In genomic region chr15:77009646-77010311, GRCh38 we compare ENCODE assay signal across 16 cellular contexts. TPM values are rescaled to one million over a fixed set of nuclear protein-coding genes. Genes with fewer than 3 reads are reported as not detected.
DNase-seq lines count a peak whose midpoint lies in the region; ATAC-seq and TF ChIP-seq lines count a peak whose summit lies in the region.
"Had no signal": no experiment of that assay in that cellular context is flagged by ENCODE, and none has a peak within 500 bp of the region (broad histone marks: within the 10 kb centered on the region; RNA-seq: fewer than 3 reads in every experiment).

No MANE protein-coding gene starts in this region.

- TF ChIP-seq POLR2A in IMR-90 (IDR thresholded peaks at IDR 0.05; ENCODE audit: low read depth, low read length) (no peak), body of pancreas (IDR thresholded peaks at IDR 0.05) (no peak)

- no peak overlapping the region for H2BK5ac ChIP-seq in IMR-90 (ENCODE audit: low read depth, low read length, poor library complexity, severe bottlenecking)

- no peak overlapping the region for H2AK5ac ChIP-seq in IMR-90 (ENCODE audit: low read depth, low read length)

- H3K4me3 ChIP-seq in IMR-90 (ENCODE audit: insufficient read depth, low read depth, low read length) (no peak overlapping the region), body of pancreas (no peak overlapping the region), neutrophil (ENCODE audit: low read depth in 1 of 2, low read length in 1 of 2) (no peak overlapping the region), Karpas-422 (ENCODE audit: low read length) (no peak overlapping the region)
- H3K4me3 ChIP-seq: PC-9, vagina had no signal

- TF ChIP-seq RAD21 in IMR-90 (IDR thresholded peaks at IDR 0.05; ENCODE audit: low read length), result no peak

- in situ Hi-C loops in IMR-90 (cut with MboI; ENCODE audit: low sequenced_read_pairs), result no loop called here

- H3K56ac ChIP-seq in IMR-90 (ENCODE audit: extremely low read depth, insufficient read depth, low read length), result no peak overlapping the region

- no peak overlapping the region for H3K4me2 ChIP-seq in IMR-90 (ENCODE audit: low read depth, low read length)
- no peak overlapping the region for H3K4me2 ChIP-seq in Karpas-422 (ENCODE audit: low read depth, low read length, poor library complexity, severe bottlenecking)
- H3K4me2 ChIP-seq: PC-9 had no signal

- H3K4me1 ChIP-seq in IMR-90 (ENCODE audit: control insufficient read depth, insufficient read depth, low read length) (no peaks in the 10 kb centered on the region), body of pancreas (peaks cover 6% of the 10 kb centered on the region), neutrophil (ENCODE audit: control insufficient read depth in 1 of 2, insufficient read depth in 1 of 2, low read depth in 1 of 2, low read length in 1 of 2) (peaks cover 84 to 96% of the 10 kb centered on the region in 2 experiments), Karpas-422 (ENCODE audit: low read length) (peaks cover 36% of the 10 kb centered on the region)

- no peaks in the 10 kb centered on the region for H3K9me3 ChIP-seq in IMR-90 (ENCODE audit: control insufficient read depth, insufficient read depth, low read length)
- no peaks in the 10 kb centered on the region for H3K9me3 ChIP-seq in body of pancreas
- H3K9me3 ChIP-seq in neutrophil, result no peaks in the 10 kb centered on the region
- no peaks in the 10 kb centered on the region for H3K9me3 ChIP-seq in Karpas-422 (ENCODE audit: low read length)
- H3K9me3 ChIP-seq: vagina had no signal

- CTCF ChIA-PET in activated CD8-positive, alpha-beta memory T cell treated with anti-CD3 and anti-CD28 coated beads, Interleukin-2, amount 10 ng/mL, durations not matched to agents 7 days and 5 days (lab: Charles Lee), result interaction anchor here (1.5 to 4.5 kb wide), 2 partner anchors 14 kb away, joined by 3 to 19 read pairs; partner anchors contain the start of gene PSTPIP1
- CTCF ChIA-PET in IMR-90 (lab: Yijun Ruan, JAX), result interaction anchor here (0.6 kb wide), 1 partner anchor 399 kb away, joined by 3 read pairs; no protein-coding TSS in a partner anchor

- H3K9me1 ChIP-seq in IMR-90 (ENCODE audit: insufficient read depth, low read length), result no peaks in the 10 kb centered on the region

- no peaks in the 10 kb centered on the region for H3K9me2 ChIP-seq in Karpas-422 (replicated peaks; ENCODE audit: insufficient read depth, low read length)

- H3K9ac ChIP-seq in IMR-90 (ENCODE audit: low read depth, low read length) (no peak overlapping the region), Karpas-422 (ENCODE audit: low read length) (no peak overlapping the region)

- H3K79me2 ChIP-seq in Karpas-422 (ENCODE audit: low read length), result 0 out of 2 replicates have a peak, but pooled peaks cover 13% of the 10 kb centered on the region

- H3K36me3 ChIP-seq in IMR-90 (ENCODE audit: control insufficient read depth, insufficient read depth, low read length) (no peaks in the 10 kb centered on the region), body of pancreas (replicated peaks in 1 of 2; ENCODE audit: insufficient read depth in 1 of 2, low read depth in 2 of 2) (no peaks in the 10 kb centered on the region), neutrophil (peaks cover 55% of the 10 kb centered on the region), Karpas-422 (ENCODE audit: insufficient read depth, low read length) (no peaks in the 10 kb centered on the region)
- H3K36me3 ChIP-seq: vagina had no signal

- BruUV-seq in IMR-90 (replicated peaks; lab: Mats Ljungman, UMichigan), result no TSS peak

- dilution Hi-C loops in IMR-90 (cut with HindIII; ENCODE audit: low sequenced_read_pairs, unreplicated experiment), result no loop called here

- no peak overlapping the region for H2BK120ac ChIP-seq in IMR-90 (ENCODE audit: low read depth, low read length)

- H3K9me3 Mint-ChIP-seq in activated CD8-positive, alpha-beta memory T cell treated with anti-CD3 and anti-CD28 coated beads, Interleukin-2, amount 10 ng/mL, durations not matched to agents 7 days and 5 days (ENCODE audit: low read depth), result no peaks in the 10 kb centered on the region
- no peaks in the 10 kb centered on the region for H3K9me3 Mint-ChIP-seq in activated T-cell treated with anti-CD3 and anti-CD28 coated beads, Interleukin-2, amount 50 U/mL, for 4 hours
- H3K9me3 Mint-ChIP-seq: memory B cell had no signal

- no peak for DNase-seq in activated CD8-positive, alpha-beta memory T cell treated with anti-CD3 and anti-CD28 coated beads, Interleukin-2, amount 10 ng/mL, durations not matched to agents 7 days and 5 days
- no peak for DNase-seq in activated CD8-positive, alpha-beta memory T cell treated with anti-CD3 and anti-CD28 coated beads, Interleukin-2, amount 50 U/mL, for 48 hours
- DNase-seq in IMR-90 (peak; percentile 14), body of pancreas (no peak), Karpas-422 (no peak), T1000 (lab: John Stamatoyannopoulos, UW) (no peak)
- no peak for DNase-seq in activated T-cell treated with anti-CD3 and anti-CD28 coated beads, Interleukin-2, amount 50 U/mL, for 4 hours
- DNase-seq: NCI-H1048; PC-9; stimulated activated CD8-positive, alpha-beta memory T cell treated with anti-CD3 and anti-CD28 coated beads, Interleukin-4, amount 100 ng/mL, for 48 hours had no signal

- H4K20me1 ChIP-seq in IMR-90 (ENCODE audit: insufficient read depth, low read length), result no peaks in the 10 kb centered on the region
- peaks cover 50% of the 10 kb centered on the region; the same call in 1 of the 2 replicates for H4K20me1 ChIP-seq in Karpas-422 (ENCODE audit: insufficient read depth, low read depth, low read length)

- H2BK15ac ChIP-seq in IMR-90 (ENCODE audit: low read depth, low read length), result no peak overlapping the region

- no peak for ATAC-seq in activated CD8-positive, alpha-beta memory T cell treated with anti-CD3 and anti-CD28 coated beads, Interleukin-2, amount 10 ng/mL, durations not matched to agents 7 days and 5 days
- peak; percentile 29; the same call in 1 of the 2 replicates for ATAC-seq in IMR-90 (ENCODE audit: low read depth)
- peak; percentile 21 for ATAC-seq in body of pancreas
- no peak for ATAC-seq in activated T-cell treated with anti-CD3 and anti-CD28 coated beads, Interleukin-2, amount 50 U/mL, for 4 hours
- ATAC-seq: HCT116 had no signal

- no peaks in the 10 kb centered on the region for H3K27me3 Mint-ChIP-seq in activated CD8-positive, alpha-beta memory T cell treated with anti-CD3 and anti-CD28 coated beads, Interleukin-2, amount 10 ng/mL, durations not matched to agents 7 days and 5 days
- no peaks in the 10 kb centered on the region for H3K27me3 Mint-ChIP-seq in activated T-cell treated with anti-CD3 and anti-CD28 coated beads, Interleukin-2, amount 50 U/mL, for 4 hours (ENCODE audit: low read depth)
- H3K27me3 Mint-ChIP-seq: memory B cell had no signal

- H4K8ac ChIP-seq in IMR-90 (ENCODE audit: low read depth in 2 of 2, low read length in 2 of 2), result no peak overlapping the region

- no peak overlapping the region for H2BK20ac ChIP-seq in IMR-90 (ENCODE audit: low read depth, low read length)

- H3K14ac ChIP-seq in IMR-90 (replicated peaks; ENCODE audit: low read depth, low read length), result no peak overlapping the region

- 74% methylated on average over 5 of the region's 14 CpGs; no CpG with 5 or more reads in 1 of the 2 experiments for WGBS in IMR-90 (ENCODE audit: extremely low coverage in 2 of 2, insufficient read length in 1 of 2), 2 experiments
- WGBS in body of pancreas, 2 donors, result 50 to 73% methylated on average over 4 to 13 of the region's 14 CpGs

- no peak overlapping the region for H3K27ac ChIP-seq in IMR-90 (ENCODE audit: insufficient read depth, low read length)
- no peak overlapping the region for H3K27ac ChIP-seq in body of pancreas
- peak overlapping the region; percentile 94 for H3K27ac ChIP-seq in neutrophil
- H3K27ac ChIP-seq in Karpas-422 (ENCODE audit: low read length), result no peak overlapping the region
- H3K27ac ChIP-seq: PC-9, vagina had no signal

- intact Hi-C loops in IMR-90 (cut with micrococcal nuclease) (no loop called here), body of pancreas (cut with DNase I) (no loop called here)

- H4K5ac ChIP-seq in IMR-90 (ENCODE audit: low read depth, low read length), result no peak overlapping the region

- POLR2A ChIA-PET in IMR-90 (lab: Charles Lee; ENCODE audit: unreplicated experiment), result no interaction called here

- no peak overlapping the region for H2AK9ac ChIP-seq in IMR-90 (replicated peaks; ENCODE audit: low read depth, low read length, poor library complexity)

- peaks cover 39% of the 10 kb centered on the region for H3K27me3 ChIP-seq in IMR-90 (ENCODE audit: control insufficient read depth, insufficient read depth, low read length)
- H3K27me3 ChIP-seq in body of pancreas, result no peaks in the 10 kb centered on the region
- H3K27me3 ChIP-seq in neutrophil, result no peaks in the 10 kb centered on the region
- H3K27me3 ChIP-seq in Karpas-422 (ENCODE audit: low read length), result no peaks in the 10 kb centered on the region
- H3K27me3 ChIP-seq: vagina had no signal

- H3K79me1 ChIP-seq in IMR-90 (ENCODE audit: low read depth in 1 of 2, low read length in 2 of 2), result no peaks in the 10 kb centered on the region

- no peak overlapping the region for H3K18ac ChIP-seq in IMR-90 (ENCODE audit: low read depth, low read length)

- no peak overlapping the region for H3K4me3 Mint-ChIP-seq in activated CD8-positive, alpha-beta memory T cell treated with anti-CD3 and anti-CD28 coated beads, Interleukin-2, amount 10 ng/mL, durations not matched to agents 7 days and 5 days
- no peak overlapping the region for H3K4me3 Mint-ChIP-seq in activated T-cell treated with anti-CD3 and anti-CD28 coated beads, Interleukin-2, amount 50 U/mL, for 4 hours
- H3K4me3 Mint-ChIP-seq: memory B cell had no signal

- TF ChIP-seq CTCF in IMR-90 (conservative IDR thresholded peaks at IDR 0.05; ENCODE audit: low read depth, low read length) (no peak), body of pancreas (IDR thresholded peaks at IDR 0.05) (no peak), neutrophil (IDR thresholded peaks at IDR 0.05) (no peak)

- H3K4me1 Mint-ChIP-seq in activated CD8-positive, alpha-beta memory T cell treated with anti-CD3 and anti-CD28 coated beads, Interleukin-2, amount 10 ng/mL, durations not matched to agents 7 days and 5 days, result peaks cover 87% of the 10 kb centered on the region
- H3K4me1 Mint-ChIP-seq in activated T-cell treated with anti-CD3 and anti-CD28 coated beads, Interleukin-2, amount 50 U/mL, for 4 hours (ENCODE audit: low read depth), result peaks cover 84% of the 10 kb centered on the region

- H3K23ac ChIP-seq in IMR-90 (ENCODE audit: low read depth, low read length), result no peak overlapping the region

- no peak overlapping the region for H4K91ac ChIP-seq in IMR-90 (ENCODE audit: insufficient read depth, low read depth, low read length)

- no peak overlapping the region for H3K4ac ChIP-seq in IMR-90 (ENCODE audit: low read depth, low read length)

- no peak overlapping the region for H2AFZ ChIP-seq in IMR-90 (replicated peaks; ENCODE audit: low read length, poor library complexity)
- no peak overlapping the region for H2AFZ ChIP-seq in Karpas-422 (ENCODE audit: low read length)
- H2AFZ ChIP-seq: PC-9 had no signal

- peak overlapping the region; percentile 62 for H3K27ac Mint-ChIP-seq in activated CD8-positive, alpha-beta memory T cell treated with anti-CD3 and anti-CD28 coated beads, Interleukin-2, amount 10 ng/mL, durations not matched to agents 7 days and 5 days
- H3K27ac Mint-ChIP-seq: memory B cell had no signal

- H3K36me3 Mint-ChIP-seq in activated CD8-positive, alpha-beta memory T cell treated with anti-CD3 and anti-CD28 coated beads, Interleukin-2, amount 10 ng/mL, durations not matched to agents 7 days and 5 days, result peaks cover 54% of the 10 kb centered on the region
- peaks cover 4% of the 10 kb centered on the region for H3K36me3 Mint-ChIP-seq in activated T-cell treated with anti-CD3 and anti-CD28 coated beads, Interleukin-2, amount 50 U/mL, for 4 hours (ENCODE audit: insufficient read depth)

RNA-seq across cellular contexts. Expression of gene PSTPIP1, which starts 14.9 kb away (rescaled TPM):
- 100 to 1,000 TPM; 157 to 255 TPM for total RNA-seq in activated CD8-positive, alpha-beta memory T cell treated with anti-CD3 and anti-CD28 coated beads, Interleukin-2, amount 10 ng/mL, durations not matched to agents 7 days and 5 days
- 0.36 and 0.56 TPM in 2 replicates for total RNA-seq in IMR-90 (2012; rRNA removed)
- 0.83 and 1.1 TPM in 2 replicates for polyA plus RNA-seq in IMR-90 (2012; rRNA removed)
- polyA plus RNA-seq in IMR-90 (2012; cell fraction: cytosol; rRNA removed), result 0.74 and 0.75 TPM in 2 replicates
- polyA plus RNA-seq in IMR-90 (2012; cell fraction: nucleus; rRNA removed; ENCODE audit: low replicate concordance), result 1.0 and 3.2 TPM in 2 replicates
- total RNA-seq in body of pancreas, result 1 to 10 TPM; 3.3 to 3.6 TPM
- total RNA-seq in Karpas-422 (2014; rRNA removed; shearing (Covaris generic); ENCODE audit: low replicate concordance), result 13.1 and 40.4 TPM in 2 replicates
- total RNA-seq in activated T-cell treated with anti-CD3 and anti-CD28 coated beads, Interleukin-2, amount 50 U/mL, for 4 hours, result 100 to 1,000 TPM in 1 of 3 donors, 10 to 100 TPM in 2; 85.4 to 130 (median 92.1) TPM
- total RNA-seq: bronchial epithelial cell, NCI-H460, PC-9 had no signal

Comparison
In these comparisons a context has a peak if more than half of its experiments do, and no peak if none do; other contexts are left out.
1. ATAC-seq: peak in IMR-90 (single experiment) and body of pancreas (single experiment); none in activated CD8-positive, alpha-beta memory T cell treated with anti-CD3 and anti-CD28 coated beads, Interleukin-2, amount 10 ng/mL, durations not matched to agents 7 days and 5 days (single experiment) and activated T-cell treated with anti-CD3 and anti-CD28 coated beads, Interleukin-2, amount 50 U/mL, for 4 hours (0 of 2).